In genomic region chr2:54540194-54540593, GRCh38 we compare ENCODE assay signal across 31 cellular contexts.
"Had no signal": no experiment of that assay in that cellular context is flagged by ENCODE, and none has a peak within 500 bp of the region (broad histone marks: within the 10 kb centered on the region; RNA-seq: fewer than 3 reads in every experiment).

No MANE protein-coding gene starts in this region.

- H3K27ac ChIP-seq: breast epithelium, lower lobe of right lung, pancreas, prostate gland, right atrium auricular region, stomach, suprapubic skin, tibial artery, upper lobe of right lung had no signal

- H3K27me3 ChIP-seq: breast epithelium, heart left ventricle, pancreas, right atrium auricular region, stomach, suprapubic skin, tibial artery, upper lobe of right lung had no signal

- H3K9me3 ChIP-seq: breast epithelium, heart left ventricle, lower lobe of right lung, pancreas, prostate gland, right atrium auricular region, stomach, suprapubic skin, tibial artery, upper lobe of right lung had no signal

- ATAC-seq: activated CD8-positive, alpha-beta T cell treated with anti-CD3 and anti-CD28 coated beads for 36 hours; activated naive CD8-positive, alpha-beta T cell treated with anti-CD3 and anti-CD28 coated beads, Interleukin-2, amount 50 U/mL, for 24 hours; heart left ventricle; left lobe of liver; lower lobe of right lung; naive thymus-derived CD8-positive, alpha-beta T cell; pancreas; stimulated activated naive B cell treated with anti-CD40 and anti-IgM and Interleukin-4, amounts not matched to agents 10 μg/mL and 1 μg/mL and 100 μg/mL, for 72 hours; upper lobe of right lung had no signal

- DNase-seq: activated B cell treated with CpG ODN at 0.5 μM for 24 hours; activated CD4-positive, alpha-beta T cell treated with anti-CD3 and anti-CD28 coated beads, Interleukin-2, amount 50 U/mL, for 1 hour; activated CD8-positive, alpha-beta T cell treated with anti-CD3 and anti-CD28 coated beads for 36 hours; activated naive CD8-positive, alpha-beta T cell treated with anti-CD3 and anti-CD28 coated beads, Interleukin-2, amount 50 U/mL, for 24 hours; activated T-cell treated with anti-CD3 and anti-CD28 coated beads, Interleukin-2, amount 50 U/mL, for 48 hours; effector CD4-positive, alpha-beta T cell; foreskin fibroblast; heart left ventricle; lower lobe of right lung; mesenchymal stem cell; naive thymus-derived CD8-positive, alpha-beta T cell; nucleus accumbens; pancreas; stimulated activated CD4-positive, alpha-beta T cell treated with anti-CD3 and anti-CD28 coated beads, Interleukin-15, amount 100 ng/mL, for 24 hours; stimulated activated CD4-positive, alpha-beta T cell treated with anti-CD3 and anti-CD28 coated beads, Interleukin-2, amount 100 ng/mL, for 24 hours; stimulated activated naive B cell treated with anti-CD40 and anti-IgM and Interleukin-4, amounts not matched to agents 10 μg/mL and 1 μg/mL and 100 μg/mL, for 72 hours; stomach; T1000; tibial artery; upper lobe of right lung had no signal

- H3K4me3 ChIP-seq: breast epithelium, heart left ventricle, lower lobe of right lung, pancreas, prostate gland, right atrium auricular region, stomach, suprapubic skin, tibial artery, upper lobe of right lung had no signal

- H3K4me3 Mint-ChIP-seq: activated B cell treated with CpG ODN at 0.5 μM for 24 hours; activated CD8-positive, alpha-beta T cell treated with anti-CD3 and anti-CD28 coated beads for 36 hours; activated naive CD4-positive, alpha-beta T cell treated with anti-CD3 and anti-CD28 coated beads, Interleukin-2, amount 50 U/mL, for 24 hours; activated naive CD8-positive, alpha-beta T cell treated with anti-CD3 and anti-CD28 coated beads, Interleukin-2, amount 50 U/mL, for 24 hours; central memory CD8-positive, alpha-beta T cell; dendritic cell treated with granulocyte-macrophage colony-stimulating factor and Interleukin-4, amounts not matched to agents 40 ng/mL and 50 ng/mL, for 4 days; naive thymus-derived CD8-positive, alpha-beta T cell; neural crest cell; stimulated activated naive B cell treated with anti-CD40 and anti-IgM and Interleukin-4, amounts not matched to agents 10 μg/mL and 1 μg/mL and 100 μg/mL, for 72 hours; T-helper 1 cell treated with Interleukin-12 subunit alpha and Interleukin-12 subunit beta and Interleukin-4 antibody, amounts not matched to agents 30 μg/mL and 1 μg/mL, for 36 hours had no signal

- H3K9me3 Mint-ChIP-seq: activated B cell treated with CpG ODN at 0.5 μM for 24 hours; activated CD8-positive, alpha-beta T cell treated with anti-CD3 and anti-CD28 coated beads for 36 hours; activated naive CD4-positive, alpha-beta T cell treated with anti-CD3 and anti-CD28 coated beads, Interleukin-2, amount 50 U/mL, for 24 hours; activated naive CD8-positive, alpha-beta T cell treated with anti-CD3 and anti-CD28 coated beads, Interleukin-2, amount 50 U/mL, for 24 hours; activated T-helper 2 cell treated with anti-CD3 and anti-CD28 coated beads, Interferon-gamma antibody, Interleukin-2, Interleukin-4, amounts not matched to agents 10 μg/mL and 5 μg/mL and 100 μg/mL, durations not matched to agents 14 hours and 24 hours and 36 hours; central memory CD8-positive, alpha-beta T cell; dendritic cell treated with granulocyte-macrophage colony-stimulating factor and Interleukin-4, amounts not matched to agents 40 ng/mL and 50 ng/mL, for 4 days; neural crest cell; stimulated activated naive B cell treated with anti-CD40 and anti-IgM and Interleukin-4, amounts not matched to agents 10 μg/mL and 1 μg/mL and 100 μg/mL, for 72 hours; T-helper 1 cell treated with Interleukin-12 subunit alpha and Interleukin-12 subunit beta and Interleukin-4 antibody, amounts not matched to agents 30 μg/mL and 1 μg/mL, for 36 hours had no signal

- H3K27me3 Mint-ChIP-seq: activated B cell treated with CpG ODN at 0.5 μM for 24 hours; activated CD8-positive, alpha-beta T cell treated with anti-CD3 and anti-CD28 coated beads for 36 hours; activated naive CD4-positive, alpha-beta T cell treated with anti-CD3 and anti-CD28 coated beads, Interleukin-2, amount 50 U/mL, for 24 hours; activated naive CD8-positive, alpha-beta T cell treated with anti-CD3 and anti-CD28 coated beads, Interleukin-2, amount 50 U/mL, for 24 hours; central memory CD8-positive, alpha-beta T cell; stimulated activated naive B cell treated with anti-CD40 and anti-IgM and Interleukin-4, amounts not matched to agents 10 μg/mL and 1 μg/mL and 100 μg/mL, for 72 hours had no signal

- H3K27ac Mint-ChIP-seq: activated B cell treated with CpG ODN at 0.5 μM for 24 hours; activated CD8-positive, alpha-beta T cell treated with anti-CD3 and anti-CD28 coated beads for 36 hours; activated naive CD4-positive, alpha-beta T cell treated with anti-CD3 and anti-CD28 coated beads, Interleukin-2, amount 50 U/mL, for 24 hours; activated naive CD8-positive, alpha-beta T cell treated with anti-CD3 and anti-CD28 coated beads, Interleukin-2, amount 50 U/mL, for 24 hours; activated T-helper 2 cell treated with anti-CD3 and anti-CD28 coated beads, Interferon-gamma antibody, Interleukin-2, Interleukin-4, amounts not matched to agents 10 μg/mL and 5 μg/mL and 100 μg/mL, durations not matched to agents 14 hours and 24 hours and 36 hours; dendritic cell treated with granulocyte-macrophage colony-stimulating factor and Interleukin-4, amounts not matched to agents 40 ng/mL and 50 ng/mL, for 4 days; stimulated activated naive B cell treated with anti-CD40 and anti-IgM and Interleukin-4, amounts not matched to agents 10 μg/mL and 1 μg/mL and 100 μg/mL, for 72 hours; T-helper 1 cell treated with Interleukin-12 subunit alpha and Interleukin-12 subunit beta and Interleukin-4 antibody, amounts not matched to agents 30 μg/mL and 1 μg/mL, for 36 hours had no signal

- H3K36me3 Mint-ChIP-seq: activated naive CD4-positive, alpha-beta T cell treated with anti-CD3 and anti-CD28 coated beads, Interleukin-2, amount 50 U/mL, for 24 hours; naive thymus-derived CD8-positive, alpha-beta T cell; stimulated activated naive B cell treated with anti-CD40 and anti-IgM and Interleukin-4, amounts not matched to agents 10 μg/mL and 1 μg/mL and 100 μg/mL, for 72 hours had no signal

- H3K4me1 ChIP-seq: breast epithelium, prostate gland had no signal

- H3K4me1 Mint-ChIP-seq: activated naive CD4-positive, alpha-beta T cell treated with anti-CD3 and anti-CD28 coated beads, Interleukin-2, amount 50 U/mL, for 24 hours; central memory CD8-positive, alpha-beta T cell; neural crest cell had no signal

- H3K36me3 ChIP-seq: breast epithelium, pancreas, prostate gland, stomach, suprapubic skin, tibial artery had no signal
